1 cellular context compared by ENCODE assay signal in the genomic region with DNA sequence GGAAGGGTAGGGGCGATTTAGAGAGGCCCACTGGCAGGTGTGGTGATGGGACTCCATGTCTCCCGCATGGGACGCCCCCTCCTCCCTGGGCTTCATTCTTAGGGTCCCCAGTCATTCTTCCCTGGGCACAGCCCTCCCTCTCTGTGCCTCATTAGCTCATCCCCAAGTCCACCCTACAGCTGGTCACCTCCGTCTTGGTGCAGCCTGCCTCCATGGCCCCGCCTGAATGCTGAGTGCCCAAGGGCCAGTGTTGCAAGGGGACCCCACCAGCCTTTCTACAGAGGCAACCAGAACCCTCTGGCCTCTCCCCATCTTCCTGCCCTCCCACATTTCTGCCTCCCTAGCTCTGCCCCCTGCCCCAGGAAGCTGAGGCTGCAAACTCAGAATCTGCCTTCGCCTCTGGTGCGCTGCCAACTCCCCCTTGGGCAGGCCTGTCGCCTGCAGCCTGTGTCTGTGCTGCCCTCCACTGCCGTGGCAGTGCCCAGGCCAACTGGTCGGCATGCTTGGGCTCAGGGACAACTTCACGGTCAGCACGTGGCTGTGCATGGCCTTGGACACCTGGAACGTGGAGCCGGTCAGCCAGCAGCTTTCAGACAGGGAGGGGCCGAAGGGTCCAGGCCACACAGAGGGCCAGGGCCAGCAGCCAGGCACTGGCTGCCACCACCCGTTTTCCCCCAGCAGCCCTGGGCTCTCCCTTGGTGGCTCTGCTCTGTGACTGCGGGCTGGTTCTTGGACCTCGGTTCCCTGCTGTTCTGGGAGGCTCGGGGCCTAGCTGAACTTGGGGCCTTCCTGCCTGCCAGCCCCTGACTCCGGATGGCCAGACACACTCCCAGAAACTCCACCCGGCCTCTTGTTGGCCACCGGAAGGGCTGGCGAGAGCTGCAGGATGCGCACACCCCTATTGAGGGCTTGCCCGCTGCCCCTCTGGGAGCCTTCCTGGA.
TF ChIP-seq lines count a peak whose summit lies in the region.

No MANE protein-coding gene starts in this region.

TF ChIP-seq in HepG2, 621 proteins besides CTCF, POLR2A, EP300 and RAD21 (continued from another document and continues in another):
- TF ChIP-seq ZSCAN5A (CRISPR knock-in tag; IDR thresholded peaks at IDR 0.05; ENCODE audit: borderline replicate concordance) = no peak; the same call in 1 of the 2 replicates
- no peak for TF ChIP-seq HOXA5 (CRISPR knock-in tag; IDR thresholded peaks at IDR 0.05)
- TF ChIP-seq KAT7 (CRISPR knock-in tag; IDR thresholded peaks at IDR 0.05; ENCODE audit: borderline replicate concordance) = no peak; the same call in 1 of the 2 replicates
- TF ChIP-seq NCOA2 (CRISPR knock-in tag; IDR thresholded peaks at IDR 0.05) = peak; percentile 86
- TF ChIP-seq ZNF501 (CRISPR knock-in tag; IDR thresholded peaks at IDR 0.05) = peak; percentile 68; the same call in 1 of the 2 replicates
- TF ChIP-seq EHMT2 (IDR thresholded peaks at IDR 0.05; ENCODE audit: borderline replicate concordance, low read depth, low read length) = no peak
- TF ChIP-seq ZNF225 (CRISPR knock-in tag; IDR thresholded peaks at IDR 0.05) = peak; percentile 92
- peak; percentile 63; the same call in 1 of the 2 replicates for TF ChIP-seq ZNF20 (CRISPR knock-in tag; IDR thresholded peaks at IDR 0.05)
- TF ChIP-seq MBD4 (IDR thresholded peaks at IDR 0.05; ENCODE audit: borderline replicate concordance, low read length) = no peak
- TF ChIP-seq KLF12 (CRISPR knock-in tag; IDR thresholded peaks at IDR 0.05; ENCODE audit: borderline replicate concordance) = peak; percentile 43; the same call in 1 of the 2 replicates
- TF ChIP-seq, protein P1, sequence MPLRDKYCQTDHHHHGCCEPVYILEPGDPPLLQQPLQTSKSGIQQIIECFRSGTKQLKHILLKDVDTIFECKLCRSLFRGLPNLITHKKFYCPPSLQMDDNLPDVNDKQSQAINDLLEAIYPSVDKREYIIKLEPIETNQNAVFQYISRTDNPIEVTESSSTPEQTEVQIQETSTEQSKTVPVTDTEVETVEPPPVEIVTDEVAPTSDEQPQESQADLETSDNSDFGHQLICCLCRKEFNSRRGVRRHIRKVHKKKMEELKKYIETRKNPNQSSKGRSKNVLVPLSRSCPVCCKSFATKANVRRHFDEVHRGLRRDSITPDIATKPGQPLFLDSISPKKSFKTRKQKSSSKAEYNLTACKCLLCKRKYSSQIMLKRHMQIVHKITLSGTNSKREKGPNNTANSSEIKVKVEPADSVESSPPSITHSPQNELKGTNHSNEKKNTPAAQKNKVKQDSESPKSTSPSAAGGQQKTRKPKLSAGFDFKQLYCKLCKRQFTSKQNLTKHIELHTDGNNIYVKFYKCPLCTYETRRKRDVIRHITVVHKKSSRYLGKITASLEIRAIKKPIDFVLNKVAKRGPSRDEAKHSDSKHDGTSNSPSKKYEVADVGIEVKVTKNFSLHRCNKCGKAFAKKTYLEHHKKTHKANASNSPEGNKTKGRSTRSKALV (CRISPR knock-in tag; IDR thresholded peaks at IDR 0.05) = no peak
- TF ChIP-seq, protein P2, sequence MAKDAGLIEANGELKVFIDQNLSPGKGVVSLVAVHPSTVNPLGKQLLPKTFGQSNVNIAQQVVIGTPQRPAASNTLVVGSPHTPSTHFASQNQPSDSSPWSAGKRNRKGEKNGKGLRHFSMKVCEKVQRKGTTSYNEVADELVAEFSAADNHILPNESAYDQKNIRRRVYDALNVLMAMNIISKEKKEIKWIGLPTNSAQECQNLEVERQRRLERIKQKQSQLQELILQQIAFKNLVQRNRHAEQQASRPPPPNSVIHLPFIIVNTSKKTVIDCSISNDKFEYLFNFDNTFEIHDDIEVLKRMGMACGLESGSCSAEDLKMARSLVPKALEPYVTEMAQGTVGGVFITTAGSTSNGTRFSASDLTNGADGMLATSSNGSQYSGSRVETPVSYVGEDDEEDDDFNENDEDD (CRISPR knock-in tag; IDR thresholded peaks at IDR 0.05; ENCODE audit: borderline replicate concordance) = peak; percentile 96
- TF ChIP-seq ZBTB34 (CRISPR knock-in tag; IDR thresholded peaks at IDR 0.05) = peak; percentile 96; the same call in 1 of the 2 replicates
- no peak for TF ChIP-seq KAT2B (IDR thresholded peaks at IDR 0.05; ENCODE audit: borderline replicate concordance, low read depth, low read length)
- peak; percentile 97 for TF ChIP-seq NFKB2 (CRISPR knock-in tag; IDR thresholded peaks at IDR 0.05; ENCODE audit: borderline replicate concordance)
- TF ChIP-seq ZZZ3 (CRISPR knock-in tag; IDR thresholded peaks at IDR 0.05; ENCODE audit: borderline replicate concordance) = 0 out of 2 replicates have a peak, but pooled peaks have one; percentile 67
- peak; percentile 89 for TF ChIP-seq ESRRA (CRISPR knock-in tag; IDR thresholded peaks at IDR 0.05; ENCODE audit: low read depth)
- peak; percentile 93 for TF ChIP-seq GATAD2A (CRISPR knock-in tag; IDR thresholded peaks at IDR 0.05)
- peak; percentile 79; the same call in 1 of the 2 replicates for TF ChIP-seq ZNF235 (CRISPR knock-in tag; IDR thresholded peaks at IDR 0.05; ENCODE audit: borderline replicate concordance)
- no peak for TF ChIP-seq ZNF674 (CRISPR knock-in tag; IDR thresholded peaks at IDR 0.05; ENCODE audit: low read depth)
- TF ChIP-seq ZNF879 (CRISPR knock-in tag; IDR thresholded peaks at IDR 0.05) = peak; percentile 83; the same call in 1 of the 2 replicates
- no peak for TF ChIP-seq NONO (IDR thresholded peaks at IDR 0.05)
- TF ChIP-seq NONO (CRISPR knock-in tag; conservative IDR thresholded peaks at IDR 0.05) = peak; percentile 98
- TF ChIP-seq MEIS1 (CRISPR knock-in tag; IDR thresholded peaks at IDR 0.05; ENCODE audit: borderline replicate concordance) = peak; percentile 77; the same call in 1 of the 2 replicates
- no peak for TF ChIP-seq ZNF207 (IDR thresholded peaks at IDR 0.05; ENCODE audit: borderline replicate concordance)
- TF ChIP-seq, protein P3, sequence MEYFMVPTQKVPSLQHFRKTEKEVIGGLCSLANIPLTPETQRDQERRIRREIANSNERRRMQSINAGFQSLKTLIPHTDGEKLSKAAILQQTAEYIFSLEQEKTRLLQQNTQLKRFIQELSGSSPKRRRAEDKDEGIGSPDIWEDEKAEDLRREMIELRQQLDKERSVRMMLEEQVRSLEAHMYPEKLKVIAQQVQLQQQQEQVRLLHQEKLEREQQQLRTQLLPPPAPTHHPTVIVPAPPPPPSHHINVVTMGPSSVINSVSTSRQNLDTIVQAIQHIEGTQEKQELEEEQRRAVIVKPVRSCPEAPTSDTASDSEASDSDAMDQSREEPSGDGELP (IDR thresholded peaks at IDR 0.05; ENCODE audit: borderline replicate concordance, low read depth) = peak; percentile 79; the same call in 1 of the 2 replicates
- no peak for TF ChIP-seq ZNF775 (CRISPR knock-in tag; IDR thresholded peaks at IDR 0.05; ENCODE audit: borderline replicate concordance)
- TF ChIP-seq TEAD3 (CRISPR knock-in tag; optimal IDR thresholded peaks at IDR 0.05; ENCODE audit: borderline replicate concordance) = peak; percentile 92
- no peak; the same call in 1 of the 2 replicates for TF ChIP-seq CREM (IDR thresholded peaks at IDR 0.05)
- TF ChIP-seq CREM (CRISPR knock-in tag; IDR thresholded peaks at IDR 0.05) = no peak
- TF ChIP-seq SIN3B (IDR thresholded peaks at IDR 0.05; ENCODE audit: low read length) = no peak
- TF ChIP-seq ZNF670 (CRISPR knock-in tag; IDR thresholded peaks at IDR 0.05; ENCODE audit: borderline replicate concordance) = peak; percentile 94
- peak; percentile 92; the same call in 1 of the 2 replicates for TF ChIP-seq HOXA9 (CRISPR knock-in tag; IDR thresholded peaks at IDR 0.05; ENCODE audit: borderline replicate concordance)
- TF ChIP-seq ZNF143 (CRISPR knock-in tag; IDR thresholded peaks at IDR 0.05) = peak; percentile 42; the same call in 1 of the 2 replicates
- TF ChIP-seq MXD3 (CRISPR knock-in tag; IDR thresholded peaks at IDR 0.05) = peak; percentile 89; the same call in 1 of the 2 replicates
- peak; percentile 55; the same call in 1 of the 2 replicates for TF ChIP-seq ZNF878 (CRISPR knock-in tag; IDR thresholded peaks at IDR 0.05)
- no peak for TF ChIP-seq ZNF678 (CRISPR knock-in tag; IDR thresholded peaks at IDR 0.05)
- TF ChIP-seq TMF1 (CRISPR knock-in tag; IDR thresholded peaks at IDR 0.05; ENCODE audit: low read depth) = peak; percentile 93
- TF ChIP-seq ZNF891 (CRISPR knock-in tag; IDR thresholded peaks at IDR 0.05) = peak; percentile 95
- TF ChIP-seq ZNF563 (CRISPR knock-in tag; IDR thresholded peaks at IDR 0.05) = peak; percentile 98
- peak; percentile 83; the same call in 1 of the 2 replicates for TF ChIP-seq ZNF432 (CRISPR knock-in tag; IDR thresholded peaks at IDR 0.05; ENCODE audit: borderline replicate concordance)
- peak; percentile 91 for TF ChIP-seq UBTF (CRISPR knock-in tag; IDR thresholded peaks at IDR 0.05)
- TF ChIP-seq ZNF710 (CRISPR knock-in tag; IDR thresholded peaks at IDR 0.05; ENCODE audit: borderline replicate concordance) = peak; percentile 68; the same call in 1 of the 2 replicates
- peak; percentile 56; the same call in 1 of the 2 replicates for TF ChIP-seq PHF20 (CRISPR knock-in tag; IDR thresholded peaks at IDR 0.05)
- peak; percentile 52; the same call in 1 of the 2 replicates for TF ChIP-seq NCOR1 (IDR thresholded peaks at IDR 0.05; ENCODE audit: borderline replicate concordance, low read length)
- peak; percentile 89; the same call in 1 of the 2 replicates for TF ChIP-seq WIZ (CRISPR knock-in tag; IDR thresholded peaks at IDR 0.05)
- TF ChIP-seq ZNF335 (CRISPR knock-in tag; IDR thresholded peaks at IDR 0.05) = peak; percentile 63; the same call in 1 of the 2 replicates
- peak; percentile 97 for TF ChIP-seq ZNF30 (CRISPR knock-in tag; IDR thresholded peaks at IDR 0.05)
